In genomic region chr6:33688006-33688405, GRCh38 we compare ENCODE assay signal across 2 cellular contexts.
TF ChIP-seq lines count a peak whose summit lies in the region.

No MANE protein-coding gene starts in this region.

TF ChIP-seq in SK-N-SH, 30 proteins besides CTCF, POLR2A, EP300 and RAD21 (continued from another document):
- TF ChIP-seq USF2 (IDR thresholded peaks at IDR 0.05; ENCODE audit: borderline replicate concordance, low read depth, low read length) = no peak

TF ChIP-seq in SK-N-SH treated with all-trans-retinoic acid at 6 μM for 48 hours, 23 proteins besides CTCF, POLR2A, EP300 and RAD21 (continued from another document):
- no peak for TF ChIP-seq PATZ1 (CRISPR knock-in tag; IDR thresholded peaks at IDR 0.05; ENCODE audit: borderline replicate concordance)
- no peak for TF ChIP-seq TCF4 (CRISPR knock-in tag; IDR thresholded peaks at IDR 0.05; ENCODE audit: borderline replicate concordance)
- no peak for TF ChIP-seq ZNF70 (CRISPR knock-in tag; IDR thresholded peaks at IDR 0.05)
- no peak for TF ChIP-seq RARB (CRISPR knock-in tag; IDR thresholded peaks at IDR 0.05)
- TF ChIP-seq PPARA (CRISPR knock-in tag; IDR thresholded peaks at IDR 0.05; ENCODE audit: borderline replicate concordance) = no peak
- TF ChIP-seq CSDC2 (CRISPR knock-in tag; IDR thresholded peaks at IDR 0.05) = no peak
- TF ChIP-seq POU6F1 (CRISPR knock-in tag; IDR thresholded peaks at IDR 0.05; ENCODE audit: borderline replicate concordance, low read depth) = no peak
- no peak for TF ChIP-seq ARNTL (CRISPR knock-in tag; IDR thresholded peaks at IDR 0.05; ENCODE audit: borderline replicate concordance, low read depth)
- TF ChIP-seq ZNF8 (CRISPR knock-in tag; IDR thresholded peaks at IDR 0.05) = no peak
- no peak for TF ChIP-seq GLIS3 (CRISPR knock-in tag; IDR thresholded peaks at IDR 0.05)
- TF ChIP-seq TOX (CRISPR knock-in tag; IDR thresholded peaks at IDR 0.05; ENCODE audit: borderline replicate concordance) = no peak
- no peak for TF ChIP-seq BACH2 (CRISPR knock-in tag; IDR thresholded peaks at IDR 0.05; ENCODE audit: borderline replicate concordance)
- no peak for TF ChIP-seq ESRRG (CRISPR knock-in tag; IDR thresholded peaks at IDR 0.05)
- no peak for TF ChIP-seq CREB5 (CRISPR knock-in tag; IDR thresholded peaks at IDR 0.05; ENCODE audit: low read depth)
- no peak for TF ChIP-seq ZNF565 (CRISPR knock-in tag; conservative IDR thresholded peaks at IDR 0.05; ENCODE audit: low read depth)
